ENCODE assay signal across 8 cellular contexts in genomic region chr5:157253547-157253946, GRCh38. TPM values are rescaled to one million over a fixed set of nuclear protein-coding genes. Genes with fewer than 3 reads are reported as not detected.
DNase-seq lines count a peak whose midpoint lies in the region; ATAC-seq and FAIRE-seq lines count a peak whose summit lies in the region.

No MANE protein-coding gene starts in this region.

- H3K27ac ChIP-seq in small intestine (ENCODE audit: low read depth in 1 of 2, low read length in 1 of 2) = no peak overlapping the region

- no peak overlapping the region for H3K4me3 ChIP-seq in small intestine (ENCODE audit: low read depth in 1 of 2, low read length in 2 of 2)

- DNase-seq in COLO829 (ENCODE audit: low spot score) = peak; percentile 44
- DNase-seq in NCI-H460 (ENCODE audit: extremely low read depth, low read depth) = peak; percentile 48
- peak; percentile 69 for DNase-seq in astrocyte of the hippocampus (ENCODE audit: low read depth, low spot score)
- DNase-seq in hippocampal formation (lab: John Stamatoyannopoulos, UW) = peak; percentile 55 to 63
- DNase-seq in small intestine = peak; percentile 57
- no peak for DNase-seq in NK-92 (lab: John Stamatoyannopoulos, UW; ENCODE audit: unreplicated experiment)

- no peaks in the 10 kb centered on the region for H3K9me3 ChIP-seq in small intestine (ENCODE audit: control insufficient read depth, low read depth)

- no peaks in the 10 kb centered on the region for H3K27me3 ChIP-seq in small intestine (ENCODE audit: control insufficient read depth in 2 of 2, insufficient read depth in 2 of 2, low read length in 2 of 2)

- H3K36me3 ChIP-seq in small intestine (ENCODE audit: control insufficient read depth in 2 of 2, insufficient read depth in 2 of 2, low read length in 2 of 2) = no peaks in the 10 kb centered on the region

- H3K4me1 ChIP-seq in small intestine (ENCODE audit: control insufficient read depth in 2 of 2, insufficient read depth in 1 of 2, low read depth in 1 of 2, low read length in 1 of 2) = no peaks in the 10 kb centered on the region

- ATAC-seq in GM18867 (IDR thresholded peaks at IDR 0.05; ENCODE audit: unreplicated experiment) (peak; percentile 52), HG03025 (IDR thresholded peaks at IDR 0.05; ENCODE audit: low FRiP score, unreplicated experiment) (peak; percentile 44)

- WGBS in small intestine, 3 donors = 2 to 8% (median 5%) methylated on average over 2 of the region's 2 CpGs

- FAIRE-seq in small intestine (lab: Jason Lieb, UNC) = no peak

RNA-seq across cellular contexts. Expression of gene CYFIP2, which starts 12.4 kb away (rescaled TPM):
- 45.3 and 49.9 TPM in 2 replicates for total RNA-seq in NCI-H460 (2014; rRNA removed; shearing (Covaris generic))
- 10.8 and 26.2 TPM in 2 replicates for polyA plus RNA-seq in NCI-H460 (2014; cell fraction: nucleus; rRNA removed)
- 10 to 100 TPM in 1 of 3 donors, 1 to 10 TPM in 2; 6.3 to 10.8 (median 9.7) TPM for polyA plus RNA-seq in small intestine
